ENCODE assay signal across 2 cellular contexts in genomic region chr14:103279129-103280025, GRCh38.
TF ChIP-seq lines count a peak whose summit lies in the region.

No MANE protein-coding gene starts in this region.

TF ChIP-seq in liver, 16 proteins besides CTCF, POLR2A, EP300 and RAD21:
- TF ChIP-seq TAF1 (conservative IDR thresholded peaks at IDR 0.05) (no peak), MAX (IDR thresholded peaks at IDR 0.05) (no peak), FOXA1 (IDR thresholded peaks at IDR 0.05) (no peak), HNF4A (conservative IDR thresholded peaks at IDR 0.05) (no peak), SP1 (IDR thresholded peaks at IDR 0.05) (no peak), YY1 (IDR thresholded peaks at IDR 0.05) (no peak), NR2F2 (IDR thresholded peaks at IDR 0.05) (no peak), EGR1 (IDR thresholded peaks at IDR 0.05; ENCODE audit: low read depth in 2 of 2) (no peak), ATF3 (IDR thresholded peaks at IDR 0.05) (no peak), REST (IDR thresholded peaks at IDR 0.05) (no peak), FOXA2 (IDR thresholded peaks at IDR 0.05) (no peak), JUND (IDR thresholded peaks at IDR 0.05) (no peak), ZBTB33 (IDR thresholded peaks at IDR 0.05) (no peak), RXRA (IDR thresholded peaks at IDR 0.05) (no peak), GABPA (IDR thresholded peaks at IDR 0.05 in 1 of 2, conservative IDR thresholded peaks at IDR 0.05 in 1 of 2) (no peak), HNF4G (IDR thresholded peaks at IDR 0.05) (no peak)

TF ChIP-seq in HepG2, 621 proteins besides CTCF, POLR2A, EP300 and RAD21:
- TF ChIP-seq ZHX1 (CRISPR knock-in tag; IDR thresholded peaks at IDR 0.05; ENCODE audit: low read depth), result no peak
- no peak for TF ChIP-seq HNRNPH1 (optimal IDR thresholded peaks at IDR 0.05; ENCODE audit: low read depth, low read length)
- no peak for TF ChIP-seq ZNF710 (CRISPR knock-in tag; IDR thresholded peaks at IDR 0.05; ENCODE audit: borderline replicate concordance)
- TF ChIP-seq LBX2 (CRISPR knock-in tag; IDR thresholded peaks at IDR 0.05; ENCODE audit: borderline replicate concordance), result no peak
- no peak for TF ChIP-seq CEBPZ (IDR thresholded peaks at IDR 0.05; ENCODE audit: low read length)
- no peak for TF ChIP-seq ZNF18 (CRISPR knock-in tag; IDR thresholded peaks at IDR 0.05; ENCODE audit: insufficient replicate concordance)
- TF ChIP-seq MIER2 (CRISPR knock-in tag; IDR thresholded peaks at IDR 0.05), result no peak
- TF ChIP-seq EHMT2 (IDR thresholded peaks at IDR 0.05; ENCODE audit: borderline replicate concordance, low read depth, low read length), result no peak
- TF ChIP-seq MTF2 (CRISPR knock-in tag; IDR thresholded peaks at IDR 0.05; ENCODE audit: borderline replicate concordance), result no peak
- no peak for TF ChIP-seq POLR2G (IDR thresholded peaks at IDR 0.05; ENCODE audit: low read depth, low read length)
- TF ChIP-seq SPEN (CRISPR knock-in tag; IDR thresholded peaks at IDR 0.05; ENCODE audit: low read depth), result no peak
- no peak for TF ChIP-seq CSRNP1 (CRISPR knock-in tag; IDR thresholded peaks at IDR 0.05)
- no peak for TF ChIP-seq ZMAT3 (CRISPR knock-in tag; conservative IDR thresholded peaks at IDR 0.05)
- no peak for TF ChIP-seq KLF12 (CRISPR knock-in tag; IDR thresholded peaks at IDR 0.05; ENCODE audit: borderline replicate concordance)
- no peak for TF ChIP-seq NFIB (CRISPR knock-in tag; IDR thresholded peaks at IDR 0.05; ENCODE audit: borderline replicate concordance)
